Comparison of ENCODE assay signal across 27 cellular contexts in the genomic region with DNA sequence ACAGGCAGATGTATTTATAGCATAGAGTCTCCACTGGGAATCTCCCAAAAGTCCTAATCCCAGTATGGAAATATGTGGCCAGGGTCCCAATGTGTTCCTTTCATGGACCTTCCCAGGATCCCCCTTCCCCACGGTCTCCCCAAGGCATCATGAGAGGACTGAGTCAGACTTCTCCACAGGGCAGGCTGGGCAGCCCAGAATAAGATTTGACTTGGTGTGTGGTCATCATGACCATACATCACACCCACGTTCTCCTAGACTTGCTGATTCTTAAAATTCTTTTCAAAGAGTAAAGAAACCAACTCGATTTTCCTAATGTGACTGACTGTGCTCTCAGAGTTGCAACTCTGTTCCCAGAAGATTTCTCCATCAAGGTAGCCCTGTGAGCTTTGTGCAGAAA.
A peak's percentile ranks its signal among the peaks of the same experiment; 100 is the strongest.
DNase-seq lines count a peak whose midpoint lies in the region; ATAC-seq, FAIRE-seq and TF ChIP-seq lines count a peak whose summit lies in the region.
"Had no signal": no experiment of that assay in that cellular context is flagged by ENCODE, and none has a peak within 500 bp of the region (broad histone marks: within the 10 kb centered on the region; RNA-seq: fewer than 3 reads in every experiment).

No MANE protein-coding gene starts in this region.

- peaks cover 10% of the 10 kb centered on the region for H3K27me3 Mint-ChIP-seq in nephron (ENCODE audit: low read depth)
- H3K27me3 Mint-ChIP-seq in activated CD8-positive, alpha-beta memory T cell treated with anti-CD3 and anti-CD28 coated beads, Interleukin-2, amount 10 ng/mL, durations not matched to agents 7 days and 5 days, result peaks cover 5% of the 10 kb centered on the region
- H3K27me3 Mint-ChIP-seq: activated CD8-positive, alpha-beta T cell treated with anti-CD3 and anti-CD28 coated beads for 36 hours; stimulated activated naive CD8-positive, alpha-beta T cell treated with anti-CD3 and anti-CD28 coated beads, Interleukin-15, Interleukin-2, amounts not matched to agents 100 ng/mL and 50 ng/mL, for 24 hours had no signal

- peaks cover 10% of the 10 kb centered on the region for H3K4me1 Mint-ChIP-seq in nephron
- no peaks in the 10 kb centered on the region for H3K4me1 Mint-ChIP-seq in activated CD8-positive, alpha-beta memory T cell treated with anti-CD3 and anti-CD28 coated beads, Interleukin-2, amount 10 ng/mL, durations not matched to agents 7 days and 5 days
- H3K4me1 Mint-ChIP-seq: naive B cell had no signal

- H3K36me3 Mint-ChIP-seq in nephron (ENCODE audit: low read depth), result no peaks in the 10 kb centered on the region
- H3K36me3 Mint-ChIP-seq in activated CD8-positive, alpha-beta memory T cell treated with anti-CD3 and anti-CD28 coated beads, Interleukin-2, amount 10 ng/mL, durations not matched to agents 7 days and 5 days, result no peaks in the 10 kb centered on the region
- H3K36me3 Mint-ChIP-seq: naive B cell had no signal

- no peak overlapping the region for H3K4me3 ChIP-seq in AG10803 (ENCODE audit: low read length)
- H3K4me3 ChIP-seq: A549 had no signal

- DNase-seq in AG10803 (ENCODE audit: low read depth) (peak; percentile 66), RCC 7860 (ENCODE audit: low spot score) (peak; percentile 6), dedifferentiated amniotic fluid mesenchymal stem cell (ENCODE audit: extremely low spot score) (peak; percentile 35), H4 (ENCODE audit: low spot score) (no peak), NCI-H128 (lab: John Stamatoyannopoulos, UW; ENCODE audit: unreplicated experiment) (no peak)
- DNase-seq in activated CD8-positive, alpha-beta memory T cell treated with anti-CD3 and anti-CD28 coated beads, Interleukin-2, amount 10 ng/mL, durations not matched to agents 7 days and 5 days, result no peak
- DNase-seq: activated CD8-positive, alpha-beta T cell treated with anti-CD3 and anti-CD28 coated beads for 36 hours; activated T-cell treated with anti-CD3 and anti-CD28 coated beads, Interleukin-2, amount 50 U/mL, for 1 hour; amygdala; C1 segment of cervical spinal cord; DND-41; effector CD8-positive, alpha-beta T cell; kidney glomerular epithelial cell; naive B cell; NCI-H187 treated with DMSO at 0.1 percent for 48 hours; retina; stimulated activated CD4-positive, alpha-beta T cell treated with anti-CD3 and anti-CD28 coated beads, Interleukin-12 subunit alpha, Interleukin-12 subunit beta, amount 100 ng/mL, for 4 hours; stimulated activated CD4-positive, alpha-beta T cell treated with anti-CD3 and anti-CD28 coated beads, Interleukin-4, amount 100 ng/mL, for 4 hours; trophoblast cell had no signal

- no peak for FAIRE-seq in RCC 7860 (lab: Jason Lieb, UNC)
- FAIRE-seq: A549, H54, HTR-8/SVneo had no signal

- TF ChIP-seq CTCF in AG10803 (conservative IDR thresholded peaks at IDR 0.05; ENCODE audit: low read length) (no peak), nephron (IDR thresholded peaks at IDR 0.05; ENCODE audit: unreplicated experiment in 3 of 3) (no peak)

- no peak for ATAC-seq in activated CD8-positive, alpha-beta memory T cell treated with anti-CD3 and anti-CD28 coated beads, Interleukin-2, amount 10 ng/mL, durations not matched to agents 7 days and 5 days
- no peak for ATAC-seq in HG03196 (IDR thresholded peaks at IDR 0.05; ENCODE audit: unreplicated experiment)
- ATAC-seq: A549; activated CD8-positive, alpha-beta T cell treated with anti-CD3 and anti-CD28 coated beads for 36 hours; esophagus mucosa; Right ventricle myocardium inferior had no signal

- CTCF ChIA-PET in activated CD8-positive, alpha-beta memory T cell treated with anti-CD3 and anti-CD28 coated beads, Interleukin-2, amount 10 ng/mL, durations not matched to agents 7 days and 5 days (lab: Charles Lee), result no interaction called here

- no peak overlapping the region for H3K4me3 Mint-ChIP-seq in nephron
- no peak overlapping the region for H3K4me3 Mint-ChIP-seq in activated CD8-positive, alpha-beta memory T cell treated with anti-CD3 and anti-CD28 coated beads, Interleukin-2, amount 10 ng/mL, durations not matched to agents 7 days and 5 days
- H3K4me3 Mint-ChIP-seq: activated CD8-positive, alpha-beta T cell treated with anti-CD3 and anti-CD28 coated beads for 36 hours; stimulated activated naive CD8-positive, alpha-beta T cell treated with anti-CD3 and anti-CD28 coated beads, Interleukin-15, Interleukin-2, amounts not matched to agents 100 ng/mL and 50 ng/mL, for 24 hours had no signal

- peaks cover 15% of the 10 kb centered on the region for H3K9me3 Mint-ChIP-seq in nephron
- no peaks in the 10 kb centered on the region for H3K9me3 Mint-ChIP-seq in activated CD8-positive, alpha-beta memory T cell treated with anti-CD3 and anti-CD28 coated beads, Interleukin-2, amount 10 ng/mL, durations not matched to agents 7 days and 5 days (ENCODE audit: low read depth)
- H3K9me3 Mint-ChIP-seq: activated CD8-positive, alpha-beta T cell treated with anti-CD3 and anti-CD28 coated beads for 36 hours; stimulated activated naive CD8-positive, alpha-beta T cell treated with anti-CD3 and anti-CD28 coated beads, Interleukin-15, Interleukin-2, amounts not matched to agents 100 ng/mL and 50 ng/mL, for 24 hours had no signal

- peak overlapping the region in 2 of 3 experiments; percentile 8 to 16 for H3K27ac Mint-ChIP-seq in nephron
- H3K27ac Mint-ChIP-seq in activated CD8-positive, alpha-beta memory T cell treated with anti-CD3 and anti-CD28 coated beads, Interleukin-2, amount 10 ng/mL, durations not matched to agents 7 days and 5 days, result no peak overlapping the region
- H3K27ac Mint-ChIP-seq: activated CD8-positive, alpha-beta T cell treated with anti-CD3 and anti-CD28 coated beads for 36 hours; naive B cell; stimulated activated naive CD8-positive, alpha-beta T cell treated with anti-CD3 and anti-CD28 coated beads, Interleukin-15, Interleukin-2, amounts not matched to agents 100 ng/mL and 50 ng/mL, for 24 hours had no signal

Comparison
In these comparisons a context has a peak if more than half of its experiments do, and no peak if none do; other contexts are left out.
1. DNase-seq: peak in AG10803 (single experiment), RCC 7860 (single experiment) and dedifferentiated amniotic fluid mesenchymal stem cell (single experiment); none in H4 (single experiment), NCI-H128 (single experiment) and activated CD8-positive, alpha-beta memory T cell treated with anti-CD3 and anti-CD28 coated beads, Interleukin-2, amount 10 ng/mL, durations not matched to agents 7 days and 5 days (single experiment).